1 cellular context compared by ENCODE assay signal in genomic region chr12:121798807-121799174, GRCh38.
TF ChIP-seq lines count a peak whose summit lies in the region.

No MANE protein-coding gene starts in this region.

TF ChIP-seq in H1, 55 proteins besides CTCF, POLR2A, EP300 and RAD21:
- TF ChIP-seq JUND (IDR thresholded peaks at IDR 0.05; ENCODE audit: low read length), result no peak
- TF ChIP-seq, protein P1, sequence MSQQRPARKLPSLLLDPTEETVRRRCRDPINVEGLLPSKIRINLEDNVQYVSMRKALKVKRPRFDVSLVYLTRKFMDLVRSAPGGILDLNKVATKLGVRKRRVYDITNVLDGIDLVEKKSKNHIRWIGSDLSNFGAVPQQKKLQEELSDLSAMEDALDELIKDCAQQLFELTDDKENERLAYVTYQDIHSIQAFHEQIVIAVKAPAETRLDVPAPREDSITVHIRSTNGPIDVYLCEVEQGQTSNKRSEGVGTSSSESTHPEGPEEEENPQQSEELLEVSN (IDR thresholded peaks at IDR 0.05), result no peak
- no peak for TF ChIP-seq CHD7 (IDR thresholded peaks at IDR 0.05; ENCODE audit: insufficient replicate concordance, low read length)
- TF ChIP-seq, protein P2, sequence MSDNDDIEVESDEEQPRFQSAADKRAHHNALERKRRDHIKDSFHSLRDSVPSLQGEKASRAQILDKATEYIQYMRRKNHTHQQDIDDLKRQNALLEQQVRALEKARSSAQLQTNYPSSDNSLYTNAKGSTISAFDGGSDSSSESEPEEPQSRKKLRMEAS (IDR thresholded peaks at IDR 0.05), result no peak
- no peak for TF ChIP-seq KDM4A (IDR thresholded peaks at IDR 0.05; ENCODE audit: low read depth, low read length, severe bottlenecking)
- TF ChIP-seq KDM1A (IDR thresholded peaks at IDR 0.05; ENCODE audit: borderline replicate concordance, low read length), result no peak
- no peak for TF ChIP-seq SP2 (IDR thresholded peaks at IDR 0.05; ENCODE audit: low read length)
- TF ChIP-seq CBX8 (IDR thresholded peaks at IDR 0.05; ENCODE audit: borderline replicate concordance, low read depth, low read length), result no peak
- TF ChIP-seq HDAC2 (IDR thresholded peaks at IDR 0.05; ENCODE audit: borderline replicate concordance in 1 of 2, low read depth in 2 of 2, low read length in 2 of 2), result no peak
- TF ChIP-seq PHF8 (conservative IDR thresholded peaks at IDR 0.05; ENCODE audit: low read depth, low read length), result no peak
- TF ChIP-seq SRF (IDR thresholded peaks at IDR 0.05; ENCODE audit: low read depth, low read length), result no peak
- no peak for TF ChIP-seq CREB1 (IDR thresholded peaks at IDR 0.05)
